25 cellular contexts compared by ENCODE assay signal in the genomic region with DNA sequence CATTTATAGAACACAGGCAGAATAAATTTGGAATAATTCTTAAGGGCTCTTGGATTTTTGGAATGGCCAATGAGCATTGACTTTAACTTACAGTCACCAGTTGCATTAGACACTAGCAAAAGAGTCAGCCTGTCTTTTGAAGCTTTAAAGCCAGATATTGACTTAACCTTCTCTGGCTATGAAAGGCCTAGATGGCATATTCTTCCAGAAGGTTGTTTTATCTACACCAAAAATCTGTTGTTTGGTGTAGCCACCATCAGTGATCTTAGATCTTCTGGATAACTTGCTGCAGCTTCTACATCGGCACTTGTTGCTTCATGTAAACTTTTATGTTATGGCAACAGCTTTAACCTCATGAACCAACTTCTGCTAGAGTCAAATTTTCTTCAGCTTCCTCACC. TPM values are rescaled to one million over a fixed set of nuclear protein-coding genes. Genes with fewer than 3 reads are reported as not detected.
A peak's percentile ranks its signal among the peaks of the same experiment; 100 is the strongest.
DNase-seq lines count a peak whose midpoint lies in the region; ATAC-seq and TF ChIP-seq lines count a peak whose summit lies in the region.
"Had no signal": no experiment of that assay in that cellular context is flagged by ENCODE, and none has a peak within 500 bp of the region (broad histone marks: within the 10 kb centered on the region; RNA-seq: fewer than 3 reads in every experiment).

No MANE protein-coding gene starts in this region.

- peaks cover 98% of the 10 kb centered on the region for H3K79me2 ChIP-seq in SK-N-SH (ENCODE audit: insufficient read depth)

- H3K36me3 ChIP-seq in SK-N-SH (replicated peaks in 1 of 2; ENCODE audit: control insufficient read depth in 1 of 2, insufficient read depth in 2 of 2, low read length in 1 of 2) = peaks cover 3 to 8% of the 10 kb centered on the region in 2 experiments
- no peaks in the 10 kb centered on the region for H3K36me3 ChIP-seq in CD8-positive, alpha-beta T cell (ENCODE audit: insufficient read depth, low read length)
- H3K36me3 ChIP-seq: vagina had no signal

- POLR2A ChIA-PET in SK-N-SH (lab: Yijun Ruan, JAX) = no interaction called here
- POLR2A ChIA-PET in CD8-positive, alpha-beta T cell (lab: Charles Lee) = interaction anchor here (1.2 to 2.3 kb wide), 5 partner anchors 9 to 35 kb away, joined by 3 to 11 read pairs (median 5); a partner anchor contains a TSS

- H3K4me2 ChIP-seq in SK-N-SH = no peak overlapping the region
- H3K4me2 ChIP-seq: BLaER1, PC-9 had no signal

- peaks cover 90% of the 10 kb centered on the region for H4K20me1 ChIP-seq in SK-N-SH (ENCODE audit: insufficient read depth)

- peaks cover 19% of the 10 kb centered on the region for H3K36me3 Mint-ChIP-seq in CD8-positive, alpha-beta T cell
- H3K36me3 Mint-ChIP-seq in T-helper 2 cell treated with Interferon-gamma antibody and Interleukin-4, amounts not matched to agents 5 μg/mL and 100 μg/mL, for 36 hours (ENCODE audit: low read depth) = peaks cover 27% of the 10 kb centered on the region

- no peak for TF ChIP-seq CTCF in SK-N-SH (IDR thresholded peaks at IDR 0.05)
- TF ChIP-seq CTCF in CD8-positive, alpha-beta T cell (IDR thresholded peaks at IDR 0.05) = no peak

- H2AFZ ChIP-seq in SK-N-SH (ENCODE audit: low read depth) = no peak overlapping the region
- H2AFZ ChIP-seq: PC-9 had no signal

- no peak overlapping the region for H3K27ac ChIP-seq in SK-N-SH (ENCODE audit: low read depth in 2 of 2, low read length in 1 of 2)
- no peak overlapping the region for H3K27ac ChIP-seq in CD8-positive, alpha-beta T cell (ENCODE audit: low read depth, low read length)
- H3K27ac ChIP-seq: BLaER1, body of pancreas, PC-9, vagina had no signal

- peak overlapping the region; percentile 88 for H3K27ac Mint-ChIP-seq in CD8-positive, alpha-beta T cell
- H3K27ac Mint-ChIP-seq in T-helper 2 cell treated with Interferon-gamma antibody and Interleukin-4, amounts not matched to agents 5 μg/mL and 100 μg/mL, for 36 hours = peak overlapping the region; percentile 27

- H3F3A ChIP-seq in SK-N-SH (replicated peaks; ENCODE audit: insufficient read depth) = peaks cover 15% of the 10 kb centered on the region

- no peak overlapping the region for H3K4me3 ChIP-seq in SK-N-SH (ENCODE audit: low read depth in 2 of 2, low read length in 1 of 2)
- no peak overlapping the region for H3K4me3 ChIP-seq in CD8-positive, alpha-beta T cell (ENCODE audit: low read depth, low read length)
- H3K4me3 ChIP-seq: BLaER1, body of pancreas, PC-9, vagina had no signal

- intact Hi-C loops in CD8-positive, alpha-beta T cell (cut with DNase I, micrococcal nuclease) = loop anchor here (1.0 to 10.0 kb wide), 2 partner anchors 9 to 407 kb away; a partner anchor contains a TSS

- H3K4me1 ChIP-seq in SK-N-SH (ENCODE audit: control insufficient read depth in 1 of 2, insufficient read depth in 2 of 2, low read depth in 1 of 2, low read length in 1 of 2) = peaks cover 0 to 22% of the 10 kb centered on the region in 2 experiments; a peak in 3 of 4 replicates
- H3K4me1 ChIP-seq in CD8-positive, alpha-beta T cell (ENCODE audit: insufficient read depth, low read length) = peaks cover 78% of the 10 kb centered on the region

- TF ChIP-seq RAD21 in SK-N-SH (IDR thresholded peaks at IDR 0.05; ENCODE audit: low read length) = no peak

- no peaks in the 10 kb centered on the region for H3K9me3 ChIP-seq in SK-N-SH
- no peaks in the 10 kb centered on the region for H3K9me3 ChIP-seq in CD8-positive, alpha-beta T cell (ENCODE audit: low read length)
- H3K9me3 ChIP-seq: body of pancreas, vagina had no signal

- H3K27me3 Mint-ChIP-seq in CD8-positive, alpha-beta T cell (ENCODE audit: low read depth) = no peaks in the 10 kb centered on the region
- no peaks in the 10 kb centered on the region for H3K27me3 Mint-ChIP-seq in T-helper 2 cell treated with Interferon-gamma antibody and Interleukin-4, amounts not matched to agents 5 μg/mL and 100 μg/mL, for 36 hours (ENCODE audit: low read depth)

- H3K4me3 Mint-ChIP-seq in CD8-positive, alpha-beta T cell = peak overlapping the region; percentile 30
- H3K4me3 Mint-ChIP-seq in T-helper 2 cell treated with Interferon-gamma antibody and Interleukin-4, amounts not matched to agents 5 μg/mL and 100 μg/mL, for 36 hours = peak overlapping the region; percentile 25
- H3K4me3 Mint-ChIP-seq: neural crest cell had no signal

- 94% methylated on average over 1 of the region's 1 CpG for WGBS in SK-N-SH (ENCODE audit: low lambda C conversion rate)

- no peak for TF ChIP-seq EP300 in SK-N-SH (IDR thresholded peaks at IDR 0.05; ENCODE audit: borderline replicate concordance in 1 of 2, low read depth in 1 of 2, low read length in 1 of 2)

- CTCF ChIA-PET in SK-N-SH (lab: Yijun Ruan, JAX) = interaction anchor here (1.0 to 1.1 kb wide), 2 partner anchors 10 to 11 kb away, joined by 4 to 5 read pairs; a partner anchor contains a TSS
- CTCF ChIA-PET in CD8-positive, alpha-beta T cell (lab: Charles Lee) = interaction anchor here (1.2 to 5.4 kb wide), 6 partner anchors 11 to 100 kb away, joined by 4 to 34 read pairs (median 4); a partner anchor contains a TSS

- no peak for DNase-seq in SK-N-SH
- no peak for DNase-seq in CD8-positive, alpha-beta T cell
- no peak for DNase-seq in T-helper 2 cell treated with Interferon-gamma antibody and Interleukin-4, amounts not matched to agents 5 μg/mL and 100 μg/mL, for 36 hours (ENCODE audit: low spot score)
- peak; percentile 12 for DNase-seq in iris pigment epithelial cell (ENCODE audit: low read depth)
- DNase-seq in hypothalamus (lab: John Stamatoyannopoulos, UW) = no peak
- no peak for DNase-seq in KBM-7
- DNase-seq: activated CD8-positive, alpha-beta memory T cell treated with anti-CD3 and anti-CD28 coated beads, Interleukin-2, amount 50 U/mL, for 48 hours; activated naive CD4-positive, alpha-beta T cell treated with anti-CD3 and anti-CD28 coated beads, Interleukin-2, amount 50 U/mL, for 16 hours; body of pancreas; DMS153; foreskin fibroblast; H7; kidney glomerular epithelial cell; mesenchymal stem cell; MM.1S; NCI-H187; NCI-H2227 treated with DMSO at 0.1 percent for 48 hours; PC-9; stimulated activated CD4-positive, alpha-beta T cell treated with anti-CD3 and anti-CD28 coated beads, Interleukin-4, amount 100 ng/mL, for 4 hours; T-helper 9 cell had no signal

- H3K9me2 ChIP-seq in SK-N-SH = no peaks in the 10 kb centered on the region

- H3K9me3 Mint-ChIP-seq in CD8-positive, alpha-beta T cell = no peaks in the 10 kb centered on the region
- no peaks in the 10 kb centered on the region for H3K9me3 Mint-ChIP-seq in T-helper 2 cell treated with Interferon-gamma antibody and Interleukin-4, amounts not matched to agents 5 μg/mL and 100 μg/mL, for 36 hours

- H3K9ac ChIP-seq in SK-N-SH = no peak overlapping the region
- H3K9ac ChIP-seq: BLaER1 had no signal

- no peaks in the 10 kb centered on the region for H3K27me3 ChIP-seq in SK-N-SH (ENCODE audit: insufficient read depth)
- no peaks in the 10 kb centered on the region for H3K27me3 ChIP-seq in CD8-positive, alpha-beta T cell (ENCODE audit: insufficient read depth, low read length)
- H3K27me3 ChIP-seq: BLaER1, body of pancreas, vagina had no signal

- H3K4me1 Mint-ChIP-seq in CD8-positive, alpha-beta T cell (ENCODE audit: low read depth) = peaks cover 86% of the 10 kb centered on the region
- peaks cover 63% of the 10 kb centered on the region for H3K4me1 Mint-ChIP-seq in T-helper 2 cell treated with Interferon-gamma antibody and Interleukin-4, amounts not matched to agents 5 μg/mL and 100 μg/mL, for 36 hours (ENCODE audit: low read depth)

- in situ Hi-C loops in KBM-7 (cut with MboI; ENCODE audit: low pct_unique_long_range_greater_than_20kb, low sequenced_read_pairs) = no loop called here

- no peak for ATAC-seq in SK-N-SH treated with all-trans-retinoic acid at 6 μM for 48 hours
- peak; percentile 32 for ATAC-seq in CD8-positive, alpha-beta T cell
- ATAC-seq in HG03135 (IDR thresholded peaks at IDR 0.05; ENCODE audit: unreplicated experiment) = no peak
- ATAC-seq: body of pancreas had no signal

TF ChIP-seq in SK-N-SH, 30 proteins besides CTCF, POLR2A, EP300 and RAD21:
- TF ChIP-seq TAF1 (IDR thresholded peaks at IDR 0.05; ENCODE audit: borderline replicate concordance, low read depth, low read length) (no peak), FOSL2 (IDR thresholded peaks at IDR 0.05; ENCODE audit: borderline replicate concordance, low read depth) (no peak), NFIC (IDR thresholded peaks at IDR 0.05; ENCODE audit: borderline replicate concordance) (no peak), CHD2 (IDR thresholded peaks at IDR 0.05; ENCODE audit: low read length, partially characterized antibody) (no peak), ELF1 (IDR thresholded peaks at IDR 0.05) (no peak), FOXM1 (IDR thresholded peaks at IDR 0.05; ENCODE audit: low read depth) (no peak), RFX5 (IDR thresholded peaks at IDR 0.05; ENCODE audit: low read length) (peak; percentile 72)

TF ChIP-seq in SK-N-SH treated with all-trans-retinoic acid at 6 μM for 48 hours, 23 proteins besides CTCF, POLR2A, EP300 and RAD21 (continues in another document):
- TF ChIP-seq, protein P1, sequence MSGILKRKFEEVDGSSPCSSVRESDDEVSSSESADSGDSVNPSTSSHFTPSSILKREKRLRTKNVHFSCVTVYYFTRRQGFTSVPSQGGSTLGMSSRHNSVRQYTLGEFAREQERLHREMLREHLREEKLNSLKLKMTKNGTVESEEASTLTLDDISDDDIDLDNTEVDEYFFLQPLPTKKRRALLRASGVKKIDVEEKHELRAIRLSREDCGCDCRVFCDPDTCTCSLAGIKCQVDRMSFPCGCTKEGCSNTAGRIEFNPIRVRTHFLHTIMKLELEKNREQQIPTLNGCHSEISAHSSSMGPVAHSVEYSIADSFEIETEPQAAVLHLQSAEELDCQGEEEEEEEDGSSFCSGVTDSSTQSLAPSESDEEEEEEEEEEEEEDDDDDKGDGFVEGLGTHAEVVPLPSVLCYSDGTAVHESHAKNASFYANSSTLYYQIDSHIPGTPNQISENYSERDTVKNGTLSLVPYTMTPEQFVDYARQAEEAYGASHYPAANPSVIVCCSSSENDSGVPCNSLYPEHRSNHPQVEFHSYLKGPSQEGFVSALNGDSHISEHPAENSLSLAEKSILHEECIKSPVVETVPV (CRISPR knock-in tag; IDR thresholded peaks at IDR 0.05) = no peak
- TF ChIP-seq CSDC2 (CRISPR knock-in tag; IDR thresholded peaks at IDR 0.05) (no peak), TOX (CRISPR knock-in tag; IDR thresholded peaks at IDR 0.05; ENCODE audit: borderline replicate concordance) (no peak), ZNF70 (CRISPR knock-in tag; IDR thresholded peaks at IDR 0.05) (no peak), PPARA (CRISPR knock-in tag; IDR thresholded peaks at IDR 0.05; ENCODE audit: borderline replicate concordance) (no peak), ISL1 (CRISPR knock-in tag; IDR thresholded peaks at IDR 0.05) (no peak)

RNA-seq across cellular contexts. Expression of a gene that starts 10.4 kb away (rescaled TPM):
- polyA plus RNA-seq in SK-N-SH (2012; rRNA removed) = 9.4 and 13.6 TPM in 2 replicates
- polyA plus RNA-seq in SK-N-SH (2012; cell fraction: cytosol; rRNA removed) = 9.1 and 10.1 TPM in 2 replicates
- polyA plus RNA-seq in SK-N-SH (2012; cell fraction: nucleus; rRNA removed) = 21.1 and 30.6 TPM in 2 replicates
- 10 to 100 TPM; 54.0 to 63.5 TPM for total RNA-seq in CD8-positive, alpha-beta T cell
